ENCODE assay signal across 36 cellular contexts in genomic region chr17:18959071-18959844, GRCh38. TPM values are rescaled to one million over a fixed set of nuclear protein-coding genes. Genes with fewer than 3 reads are reported as not detected.
DNase-seq lines count a peak whose midpoint lies in the region; TF ChIP-seq lines count a peak whose summit lies in the region.
"Had no signal": no experiment of that assay in that cellular context is flagged by ENCODE, and none has a peak within 500 bp of the region (broad histone marks: within the 10 kb centered on the region; RNA-seq: fewer than 3 reads in every experiment).

No MANE protein-coding gene starts in this region.

- H3K4me3 Mint-ChIP-seq in activated naive CD4-positive, alpha-beta T cell treated with anti-CD3 and anti-CD28 coated beads, Interleukin-2, amount 10 ng/mL, durations not matched to agents 7 days and 5 days: no peak overlapping the region
- H3K4me3 Mint-ChIP-seq: activated CD4-positive, alpha-beta memory T cell treated with anti-CD3 and anti-CD28 coated beads for 36 hours; activated T-helper 1 cell treated with anti-CD3 and anti-CD28 coated beads, Interleukin-12 subunit alpha, Interleukin-12 subunit beta, Interleukin-2, Interleukin-4 antibody, amounts not matched to agents 30 ng/mL and 10 ng/mL and 1 ng/mL, durations not matched to agents 14 hours and 24 hours and 36 hours; brain; immature natural killer cell; T-helper 17 cell had no signal

- peak overlapping the region; percentile 98 for H2AK5ac ChIP-seq in neuronal stem cell (ENCODE audit: low read depth, low read length)

- no peak overlapping the region for H3K27ac Mint-ChIP-seq in activated naive CD4-positive, alpha-beta T cell treated with anti-CD3 and anti-CD28 coated beads, Interleukin-2, amount 10 ng/mL, durations not matched to agents 7 days and 5 days
- H3K27ac Mint-ChIP-seq: activated CD4-positive, alpha-beta memory T cell treated with anti-CD3 and anti-CD28 coated beads for 36 hours; activated T-helper 1 cell treated with anti-CD3 and anti-CD28 coated beads, Interleukin-12 subunit alpha, Interleukin-12 subunit beta, Interleukin-2, Interleukin-4 antibody, amounts not matched to agents 30 ng/mL and 10 ng/mL and 1 ng/mL, durations not matched to agents 14 hours and 24 hours and 36 hours; immature natural killer cell had no signal

- no peaks in the 10 kb centered on the region for H4K20me1 ChIP-seq in hepatocyte (ENCODE audit: insufficient read depth, poor library complexity, severe bottlenecking)

- peaks cover 17% of the 10 kb centered on the region for H3K27me3 Mint-ChIP-seq in activated naive CD4-positive, alpha-beta T cell treated with anti-CD3 and anti-CD28 coated beads, Interleukin-2, amount 10 ng/mL, durations not matched to agents 7 days and 5 days
- H3K27me3 Mint-ChIP-seq: activated CD4-positive, alpha-beta memory T cell treated with anti-CD3 and anti-CD28 coated beads for 36 hours; T-helper 17 cell had no signal

- H4K91ac ChIP-seq in neuronal stem cell (ENCODE audit: low read depth, low read length, poor library complexity): peak overlapping the region; percentile 43

- peaks cover 2% of the 10 kb centered on the region for H3K36me3 Mint-ChIP-seq in activated naive CD4-positive, alpha-beta T cell treated with anti-CD3 and anti-CD28 coated beads, Interleukin-2, amount 10 ng/mL, durations not matched to agents 7 days and 5 days
- H3K36me3 Mint-ChIP-seq: activated CD4-positive, alpha-beta memory T cell treated with anti-CD3 and anti-CD28 coated beads for 36 hours; brain; immature natural killer cell had no signal

- H4K8ac ChIP-seq in neuronal stem cell (ENCODE audit: low read depth, low read length): peak overlapping the region; percentile 84

- no peaks in the 10 kb centered on the region for H3K36me3 ChIP-seq in NT2/D1 (ENCODE audit: insufficient read depth, insufficient read length, low read length)
- H3K36me3 ChIP-seq in hepatocyte (replicated peaks; ENCODE audit: insufficient read depth, low read depth): no peaks in the 10 kb centered on the region
- H3K36me3 ChIP-seq in neuronal stem cell (replicated peaks in 1 of 2; ENCODE audit: control insufficient read depth in 2 of 2, insufficient read depth in 2 of 2, low read length in 2 of 2): no peaks in the 10 kb centered on the region
- H3K36me3 ChIP-seq: gastroesophageal sphincter, right atrium auricular region, suprapubic skin, upper lobe of left lung had no signal

- H3K79me2 ChIP-seq in hepatocyte: no peaks in the 10 kb centered on the region

- H3K4me1 Mint-ChIP-seq in activated naive CD4-positive, alpha-beta T cell treated with anti-CD3 and anti-CD28 coated beads, Interleukin-2, amount 10 ng/mL, durations not matched to agents 7 days and 5 days: peaks cover 36% of the 10 kb centered on the region

- CTCF ChIA-PET in activated naive CD4-positive, alpha-beta T cell treated with anti-CD3 and anti-CD28 coated beads, Interleukin-2, amount 10 ng/mL, durations not matched to agents 7 days and 5 days (lab: Charles Lee): no interaction called here

- H3K4me1 ChIP-seq in NT2/D1 (ENCODE audit: insufficient read depth, insufficient read length): peaks cover 11% of the 10 kb centered on the region
- H3K4me1 ChIP-seq in hepatocyte (ENCODE audit: insufficient read depth): peaks cover 7% of the 10 kb centered on the region
- peaks cover 19% of the 10 kb centered on the region in 2 donors for H3K4me1 ChIP-seq in neuronal stem cell (ENCODE audit: control insufficient read depth in 2 of 2, insufficient read depth in 1 of 2, low read depth in 1 of 2, low read length in 2 of 2)
- H3K4me1 ChIP-seq: suprapubic skin had no signal

- TF ChIP-seq CTCF in hepatocyte (IDR thresholded peaks at IDR 0.05; ENCODE audit: poor library complexity): no peak

- no peaks in the 10 kb centered on the region for H3K9me2 ChIP-seq in hepatocyte (replicated peaks; ENCODE audit: insufficient read depth)

- no peak overlapping the region for H3K27ac ChIP-seq in hepatocyte
- no peak overlapping the region for H3K27ac ChIP-seq in neuronal stem cell (replicated peaks; ENCODE audit: low read length)
- H3K27ac ChIP-seq: 22Rv1, gastroesophageal sphincter, HL-60, KMS-11, right atrium auricular region, SK-N-MC, suprapubic skin, upper lobe of left lung had no signal

- DNase-seq in NCI-H2227 (lab: John Stamatoyannopoulos, UW; ENCODE audit: unreplicated experiment): peak; percentile 34
- DNase-seq in NCI-H2227 treated with DMSO at 0.1 percent for 48 hours (lab: John Stamatoyannopoulos, UW): no peak
- no peak for DNase-seq in NT2/D1 (ENCODE audit: low read depth, low spot score)
- peak; percentile 2 for DNase-seq in hepatocyte (ENCODE audit: low spot score)
- no peak for DNase-seq in neuronal stem cell (ENCODE audit: low spot score)
- no peak for DNase-seq in activated naive CD4-positive, alpha-beta T cell treated with anti-CD3 and anti-CD28 coated beads, Interleukin-2, amount 10 ng/mL, durations not matched to agents 7 days and 5 days
- no peak for DNase-seq in NCI-H2107 treated with DMSO at 0.1 percent for 48 hours (lab: John Stamatoyannopoulos, UW; ENCODE audit: unreplicated experiment)
- no peak for DNase-seq in DMS153 (lab: John Stamatoyannopoulos, UW)
- DNase-seq: activated CD4-positive, alpha-beta memory T cell treated with anti-CD3 and anti-CD28 coated beads for 36 hours; activated naive CD4-positive, alpha-beta T cell treated with Interleukin-2 at 50 U/mL for 16 hours; GOT3; hippocampal formation; immature natural killer cell; mesendoderm; MM.1S; NCI-H1417; NCI-H2081; NCI-H510A; RPMI8226; stimulated activated CD4-positive, alpha-beta T cell treated with anti-CD3 and anti-CD28 coated beads, Interleukin-1b, Interleukin-23, amount 100 ng/mL, for 48 hours; stimulated activated naive CD4-positive, alpha-beta T cell treated with Interleukin-2 at 50 U/mL for 16 hours; T-helper 17 cell; upper lobe of left lung had no signal

- H2BK120ac ChIP-seq in neuronal stem cell (ENCODE audit: low read depth, low read length): no peak overlapping the region

- no peak overlapping the region for H2AFZ ChIP-seq in hepatocyte
- H2AFZ ChIP-seq in neuronal stem cell (ENCODE audit: low read length): peak overlapping the region; percentile 68

- peak overlapping the region; percentile 90 for H2BK15ac ChIP-seq in neuronal stem cell (ENCODE audit: low read length)

- 84% methylated on average over 22 of the region's 22 CpGs for WGBS in hepatocyte (ENCODE audit: low lambda C conversion rate, missing lambda C conversion rate)
- WGBS in neuronal stem cell (ENCODE audit: extremely low coverage in 2 of 2, insufficient read length in 2 of 2, insufficient replicate concordance in 1 of 2), 2 donors: no CpG with 5 or more reads among the region's 22 CpGs

- peaks cover 2% of the 10 kb centered on the region for H3K9me3 Mint-ChIP-seq in activated naive CD4-positive, alpha-beta T cell treated with anti-CD3 and anti-CD28 coated beads, Interleukin-2, amount 10 ng/mL, durations not matched to agents 7 days and 5 days
- H3K9me3 Mint-ChIP-seq: activated CD4-positive, alpha-beta memory T cell treated with anti-CD3 and anti-CD28 coated beads for 36 hours; activated T-helper 1 cell treated with anti-CD3 and anti-CD28 coated beads, Interleukin-12 subunit alpha, Interleukin-12 subunit beta, Interleukin-2, Interleukin-4 antibody, amounts not matched to agents 30 ng/mL and 10 ng/mL and 1 ng/mL, durations not matched to agents 14 hours and 24 hours and 36 hours; immature natural killer cell had no signal

- peak overlapping the region; percentile 86 for H2BK12ac ChIP-seq in neuronal stem cell (ENCODE audit: low read length)

- H3K79me1 ChIP-seq in neuronal stem cell (ENCODE audit: low read depth, low read length): no peaks in the 10 kb centered on the region

- peak overlapping the region; percentile 81 for H3K4ac ChIP-seq in neuronal stem cell (ENCODE audit: low read length)

- H3K18ac ChIP-seq in neuronal stem cell (ENCODE audit: low read length): peak overlapping the region; percentile 66

- no peaks in the 10 kb centered on the region for H3K9me3 ChIP-seq in NT2/D1 (ENCODE audit: insufficient read depth, low read length)
- no peaks in the 10 kb centered on the region for H3K9me3 ChIP-seq in hepatocyte (ENCODE audit: low read depth)
- no peaks in the 10 kb centered on the region for H3K9me3 ChIP-seq in neuronal stem cell (replicated peaks in 1 of 2; ENCODE audit: control insufficient read depth in 2 of 2, insufficient read depth in 1 of 2, low read depth in 1 of 2, low read length in 2 of 2)
- H3K9me3 ChIP-seq: gastroesophageal sphincter, right atrium auricular region, suprapubic skin, upper lobe of left lung had no signal

- H2BK5ac ChIP-seq in neuronal stem cell (ENCODE audit: low read length): peak overlapping the region; percentile 62

- H3K4me3 ChIP-seq in NT2/D1 (ENCODE audit: insufficient read length, low read depth) (no peak overlapping the region), hepatocyte (no peak overlapping the region), neuronal stem cell (ENCODE audit: low read length in 2 of 2) (no peak overlapping the region)
- H3K4me3 ChIP-seq: gastroesophageal sphincter, right atrium auricular region, SK-N-MC, smooth muscle cell, suprapubic skin, upper lobe of left lung had no signal

- H3K14ac ChIP-seq in neuronal stem cell (ENCODE audit: low read length): peak overlapping the region; percentile 76

- H3K4me2 ChIP-seq in hepatocyte (no peak overlapping the region), neuronal stem cell (ENCODE audit: insufficient read depth, low read length, poor library complexity, severe bottlenecking) (no peak overlapping the region)
- H3K4me2 ChIP-seq: KMS-11, smooth muscle cell had no signal

- H3K27me3 ChIP-seq in NT2/D1 (ENCODE audit: insufficient read depth, insufficient read length): no peaks in the 10 kb centered on the region
- H3K27me3 ChIP-seq in hepatocyte: no peaks in the 10 kb centered on the region
- no peaks in the 10 kb centered on the region for H3K27me3 ChIP-seq in neuronal stem cell (ENCODE audit: control insufficient read depth in 3 of 3, insufficient read depth in 3 of 3, low read depth in 1 of 3, low read length in 3 of 3)
- H3K27me3 ChIP-seq: gastroesophageal sphincter, right atrium auricular region, suprapubic skin, upper lobe of left lung had no signal

- no peak overlapping the region for H3K23ac ChIP-seq in neuronal stem cell (ENCODE audit: low read depth, low read length, poor library complexity)

- H3K9ac ChIP-seq in NT2/D1 (ENCODE audit: insufficient read length, low read depth) (peak overlapping the region; percentile 26), neuronal stem cell (ENCODE audit: low read depth, low read length, poor library complexity) (peak overlapping the region; percentile 65)
- H3K9ac ChIP-seq: KMS-11 had no signal

RNA-seq across cellular contexts. Expression of gene SLC5A10, which starts 7.3 kb away (rescaled TPM):
- total RNA-seq in hepatocyte: not detected in 2 replicates
- polyA plus RNA-seq in hepatocyte: 0.22 TPM in 1 of 2 replicates, not detected in the other
- polyA plus RNA-seq in neuronal stem cell (2013, experiment 1 of 2): under 0.01 TPM
- not detected for polyA plus RNA-seq in neuronal stem cell (2013, experiment 2 of 2)
- total RNA-seq: activated CD4-positive, alpha-beta memory T cell treated with anti-CD3 and anti-CD28 coated beads for 36 hours; activated T-helper 1 cell treated with anti-CD3 and anti-CD28 coated beads, Interleukin-12 subunit alpha, Interleukin-12 subunit beta, Interleukin-2, Interleukin-4 antibody, amounts not matched to agents 30 ng/mL and 10 ng/mL and 1 ng/mL, durations not matched to agents 14 hours and 24 hours and 36 hours; endothelial cell of umbilical vein; gastroesophageal sphincter; left lobe of liver; OCI-LY7; smooth muscle cell; T-helper 17 cell; upper lobe of left lung had no signal
- polyA plus RNA-seq: endothelial cell of umbilical vein, immature natural killer cell, smooth muscle cell had no signal

RNA-seq across cellular contexts. Expression of gene FAM83G, which starts 45.3 kb away (rescaled TPM):
- 19.3 and 25.4 TPM in 2 replicates for total RNA-seq in hepatocyte
- 13.9 and 14.7 TPM in 2 replicates for polyA plus RNA-seq in hepatocyte
- polyA plus RNA-seq in neuronal stem cell (2013, experiment 1 of 2): 9.5 TPM
- 9.7 TPM for polyA plus RNA-seq in neuronal stem cell (2013, experiment 2 of 2)

Comparison
In these comparisons a context has a peak if more than half of its experiments do, and no peak if none do; other contexts are left out.
1. DNase-seq: peak in NCI-H2227 (single experiment) and hepatocyte (single experiment); none in NCI-H2227 treated with DMSO at 0.1 percent for 48 hours (single experiment), NT2/D1 (single experiment), neuronal stem cell (single experiment), activated naive CD4-positive, alpha-beta T cell treated with anti-CD3 and anti-CD28 coated beads, Interleukin-2, amount 10 ng/mL, durations not matched to agents 7 days and 5 days (single experiment), NCI-H2107 treated with DMSO at 0.1 percent for 48 hours (single experiment) and DMS153 (single experiment).